9 cellular contexts compared by ENCODE assay signal in the genomic region with DNA sequence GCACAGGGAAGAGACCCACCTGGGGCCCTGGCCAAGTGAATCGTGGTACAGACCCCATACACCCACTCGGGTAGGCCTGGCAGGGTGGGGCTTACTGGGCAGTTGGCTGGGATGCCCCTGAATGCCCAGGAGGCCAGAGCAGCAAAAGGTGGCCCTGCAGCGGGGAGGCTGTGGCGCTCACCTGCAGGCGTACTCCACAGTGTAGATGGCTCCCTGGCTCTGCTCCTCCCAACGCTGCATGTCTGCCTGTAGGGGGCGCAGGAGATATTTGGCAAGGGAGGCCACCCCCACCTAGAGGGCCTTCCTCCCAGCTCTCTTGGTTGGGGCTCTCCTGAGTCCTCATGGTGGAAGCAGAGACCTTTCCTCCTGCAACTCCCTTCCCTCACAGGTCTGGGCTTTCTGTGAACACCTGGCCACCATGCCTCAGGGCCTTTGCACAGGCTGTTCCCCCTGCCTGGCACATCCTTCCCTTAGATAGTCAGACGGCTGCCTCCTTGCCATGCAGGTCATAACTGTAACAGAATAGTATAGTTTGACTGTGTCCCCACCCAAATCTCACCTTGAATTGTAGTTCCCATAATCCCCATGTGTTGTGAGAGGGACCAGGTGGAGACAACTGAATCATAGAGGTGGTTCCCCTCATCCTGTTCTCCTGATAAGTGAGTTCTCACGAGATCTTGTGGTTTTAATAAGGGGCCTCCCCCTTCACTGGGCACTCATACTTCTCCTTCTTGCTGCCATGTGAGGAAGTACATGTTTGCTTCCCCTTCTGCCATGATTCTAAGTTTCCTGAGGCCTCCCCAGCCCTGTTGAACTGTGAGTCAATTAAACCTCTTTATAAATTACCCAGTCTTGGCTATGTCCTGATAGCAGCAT. TPM values are rescaled to one million over a fixed set of nuclear protein-coding genes. Genes with fewer than 3 reads are reported as not detected.
A peak's percentile ranks its signal among the peaks of the same experiment; 100 is the strongest.
DNase-seq lines count a peak whose midpoint lies in the region; ATAC-seq and TF ChIP-seq lines count a peak whose summit lies in the region.
"Had no signal": no experiment of that assay in that cellular context is flagged by ENCODE, and none has a peak within 500 bp of the region (broad histone marks: within the 10 kb centered on the region; RNA-seq: fewer than 3 reads in every experiment).

No MANE protein-coding gene starts in this region.

- peak; percentile 81 for ATAC-seq in activated CD8-positive, alpha-beta T cell treated with anti-CD3 and anti-CD28 coated beads, Interleukin-2, amount 10 ng/mL, durations not matched to agents 7 days and 5 days
- ATAC-seq in GM19351 (IDR thresholded peaks at IDR 0.05; ENCODE audit: unreplicated experiment): no peak
- ATAC-seq in GM19455 (IDR thresholded peaks at IDR 0.05; ENCODE audit: unreplicated experiment): no peak

- DNase-seq in NK-92 treated with Interleukin-12 subunit alpha and Interleukin-12 subunit beta, amount 100 ng/mL, for 24 hours (lab: John Stamatoyannopoulos, UW): peak; percentile 53
- DNase-seq in NK-92 (lab: John Stamatoyannopoulos, UW; ENCODE audit: unreplicated experiment): no peak
- peak; percentile 28 for DNase-seq in NCI-H524 treated with DMSO at 0.1 percent for 48 hours (lab: John Stamatoyannopoulos, UW)
- peak; percentile 75 for DNase-seq in activated CD8-positive, alpha-beta T cell treated with anti-CD3 and anti-CD28 coated beads, Interleukin-2, amount 10 ng/mL, durations not matched to agents 7 days and 5 days
- peak; percentile 71 to 78 for DNase-seq in erythroblast (lab: John Stamatoyannopoulos, UW)
- DNase-seq in prostate gland (ENCODE audit: low spot score): no peak

- no peaks in the 10 kb centered on the region for H3K9me3 Mint-ChIP-seq in activated CD8-positive, alpha-beta T cell treated with anti-CD3 and anti-CD28 coated beads, Interleukin-2, amount 10 ng/mL, durations not matched to agents 7 days and 5 days (ENCODE audit: insufficient read depth)

- H3K9me3 ChIP-seq in prostate gland: no peaks in the 10 kb centered on the region

- no peak overlapping the region for H3K27ac ChIP-seq in prostate gland

- no peak overlapping the region for H3K4me3 Mint-ChIP-seq in activated CD8-positive, alpha-beta T cell treated with anti-CD3 and anti-CD28 coated beads, Interleukin-2, amount 10 ng/mL, durations not matched to agents 7 days and 5 days

- H3K4me1 Mint-ChIP-seq in activated CD8-positive, alpha-beta T cell treated with anti-CD3 and anti-CD28 coated beads, Interleukin-2, amount 10 ng/mL, durations not matched to agents 7 days and 5 days (ENCODE audit: low read depth): peaks cover 26% of the 10 kb centered on the region

- no peak overlapping the region for H3K27ac Mint-ChIP-seq in activated CD8-positive, alpha-beta T cell treated with anti-CD3 and anti-CD28 coated beads, Interleukin-2, amount 10 ng/mL, durations not matched to agents 7 days and 5 days

- WGBS in prostate gland: 59% methylated on average over 9 of the region's 9 CpGs

- no peaks in the 10 kb centered on the region for H3K27me3 ChIP-seq in prostate gland (replicated peaks; ENCODE audit: insufficient read depth)

- TF ChIP-seq POLR2A in erythroblast (IDR thresholded peaks at IDR 0.05; ENCODE audit: low read length) (no peak), prostate gland (IDR thresholded peaks at IDR 0.05) (no peak)

- CTCF ChIA-PET in activated CD8-positive, alpha-beta T cell treated with anti-CD3 and anti-CD28 coated beads, Interleukin-2, amount 10 ng/mL, durations not matched to agents 7 days and 5 days (lab: Charles Lee): interaction anchor here (0.5 to 1.6 kb wide), 5 partner anchors 9 to 155 kb away, joined by 3 to 4 read pairs (median 3); partner anchors contain the start of gene NR2C2AP

- POLR2A ChIA-PET in activated CD8-positive, alpha-beta T cell treated with anti-CD3 and anti-CD28 coated beads, Interleukin-2, amount 10 ng/mL, durations not matched to agents 7 days and 5 days (lab: Charles Lee): no interaction called here

- H3K36me3 Mint-ChIP-seq in activated CD8-positive, alpha-beta T cell treated with anti-CD3 and anti-CD28 coated beads, Interleukin-2, amount 10 ng/mL, durations not matched to agents 7 days and 5 days (ENCODE audit: low read depth): peaks cover 44% of the 10 kb centered on the region

- H3K4me3 ChIP-seq in prostate gland: no peak overlapping the region

- intact Hi-C loops in prostate gland (cut with DNase I): no loop called here

- peaks cover 4% of the 10 kb centered on the region for H3K4me1 ChIP-seq in prostate gland (replicated peaks)

- peak in 3 of 4 experiments; percentile 23 to 37 (median 28) for TF ChIP-seq CTCF in prostate gland (IDR thresholded peaks at IDR 0.05)

- H3K27me3 Mint-ChIP-seq in activated CD8-positive, alpha-beta T cell treated with anti-CD3 and anti-CD28 coated beads, Interleukin-2, amount 10 ng/mL, durations not matched to agents 7 days and 5 days (ENCODE audit: low read depth): no peaks in the 10 kb centered on the region

- H3K36me3 ChIP-seq in prostate gland: peaks cover 3 to 8% of the 10 kb centered on the region in 2 donors

RNA-seq across cellular contexts. Expression of gene BORCS8, which starts 5.9 kb away (rescaled TPM):
- 10 to 100 TPM; 22.1 to 25.4 TPM for total RNA-seq in activated CD8-positive, alpha-beta T cell treated with anti-CD3 and anti-CD28 coated beads, Interleukin-2, amount 10 ng/mL, durations not matched to agents 7 days and 5 days
- 10 to 100 TPM; 18.0 to 26.9 TPM for total RNA-seq in prostate gland

RNA-seq across cellular contexts. Expression of gene RFXANK, which starts 6.0 kb away (rescaled TPM):
- 10 to 100 TPM; 97.9 to 98.7 TPM for total RNA-seq in activated CD8-positive, alpha-beta T cell treated with anti-CD3 and anti-CD28 coated beads, Interleukin-2, amount 10 ng/mL, durations not matched to agents 7 days and 5 days
- 10 to 100 TPM; 44.2 to 46.3 TPM for total RNA-seq in prostate gland

RNA-seq across cellular contexts. Expression of gene MEF2B, which starts 16.0 kb away (rescaled TPM):
- 1 to 10 TPM; 2.2 to 3.6 TPM for total RNA-seq in activated CD8-positive, alpha-beta T cell treated with anti-CD3 and anti-CD28 coated beads, Interleukin-2, amount 10 ng/mL, durations not matched to agents 7 days and 5 days
- not detected for total RNA-seq in prostate gland

RNA-seq across cellular contexts. Expression of gene NR2C2AP, which starts 17.1 kb away (rescaled TPM):
- total RNA-seq in activated CD8-positive, alpha-beta T cell treated with anti-CD3 and anti-CD28 coated beads, Interleukin-2, amount 10 ng/mL, durations not matched to agents 7 days and 5 days: 10 to 100 TPM; 35.6 TPM
- 10 to 100 TPM; 12.8 to 13.2 TPM for total RNA-seq in prostate gland

RNA-seq across cellular contexts. Expression of gene NCAN, which starts 25.7 kb away (rescaled TPM):
- not detected for total RNA-seq in activated CD8-positive, alpha-beta T cell treated with anti-CD3 and anti-CD28 coated beads, Interleukin-2, amount 10 ng/mL, durations not matched to agents 7 days and 5 days
- total RNA-seq in prostate gland: 1 to 10 TPM in 1 of 2 donors, not detected in 1; 1.2 TPM
- total RNA-seq: mononuclear cell had no signal

Comparison
In these comparisons a context has a peak if more than half of its experiments do, and no peak if none do; other contexts are left out.
1. DNase-seq: peak in NK-92 treated with Interleukin-12 subunit alpha and Interleukin-12 subunit beta, amount 100 ng/mL, for 24 hours (single experiment), NCI-H524 treated with DMSO at 0.1 percent for 48 hours (single experiment), activated CD8-positive, alpha-beta T cell treated with anti-CD3 and anti-CD28 coated beads, Interleukin-2, amount 10 ng/mL, durations not matched to agents 7 days and 5 days (single experiment) and erythroblast (2 of 2); none in NK-92 (single experiment) and prostate gland (single experiment).